22 cellular contexts compared by ENCODE assay signal in the genomic region with DNA sequence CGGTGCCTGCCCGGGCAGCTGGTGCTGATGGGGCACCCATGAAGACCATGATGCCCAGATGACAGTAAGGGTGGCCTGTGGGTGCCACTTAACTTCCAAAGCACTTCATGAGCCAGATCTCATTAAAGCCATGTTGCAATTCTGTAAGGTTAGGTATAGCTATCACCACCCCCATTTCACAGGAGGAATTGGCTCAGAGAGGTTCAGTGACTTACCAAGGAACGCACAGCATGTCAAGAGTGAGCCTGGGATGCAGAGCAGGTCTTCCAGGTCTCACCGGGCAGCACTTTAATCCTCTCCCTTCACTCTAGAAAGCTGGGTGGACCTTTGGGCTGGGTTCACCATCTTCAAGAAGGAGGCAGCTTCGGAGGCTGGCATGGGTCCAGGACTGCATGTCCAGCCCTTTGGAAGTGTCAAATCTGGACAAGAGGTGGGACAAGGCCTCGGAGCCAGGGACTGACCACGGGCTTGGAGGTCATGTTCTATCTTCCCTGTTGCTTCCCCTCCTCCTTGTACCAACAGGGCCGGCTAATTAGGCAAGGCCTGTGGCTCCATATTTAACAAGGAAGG.
"Had no signal": no experiment of that assay in that cellular context is flagged by ENCODE, and none has a peak within 500 bp of the region (broad histone marks: within the 10 kb centered on the region; RNA-seq: fewer than 3 reads in every experiment).

No MANE protein-coding gene starts in this region.

- H3K4me3 ChIP-seq: dorsolateral prefrontal cortex, gastrocnemius medialis, testis, tibial artery had no signal

- H3K27ac ChIP-seq: dorsolateral prefrontal cortex, epithelial cell of prostate, gastrocnemius medialis, parathyroid adenoma, testis, tibial artery had no signal

- H3K27me3 Mint-ChIP-seq: stimulated activated memory B cell treated with anti-CD40 and anti-IgM and Interleukin-4, amounts not matched to agents 10 μg/mL and 1 μg/mL and 100 μg/mL, for 72 hours had no signal

- H3K36me3 Mint-ChIP-seq: naive thymus-derived CD4-positive, alpha-beta T cell; stimulated activated memory B cell treated with anti-CD40 and anti-IgM and Interleukin-4, amounts not matched to agents 10 μg/mL and 1 μg/mL and 100 μg/mL, for 72 hours; type B pancreatic cell had no signal

- DNase-seq: effector CD4-positive, alpha-beta T cell; foreskin fibroblast; gastrocnemius medialis; kidney; midbrain; naive thymus-derived CD4-positive, alpha-beta T cell; stimulated activated CD4-positive, alpha-beta T cell treated with anti-CD3 and anti-CD28 coated beads, Interleukin-4, amount 100 ng/mL, for 4 hours; stimulated activated naive CD8-positive, alpha-beta T cell treated with anti-CD3 and anti-CD28 coated beads, Interleukin-15, Interleukin-2, amounts not matched to agents 100 U/mL and 50 U/mL, for 24 hours; substantia nigra; testis; tibial artery had no signal

- H3K27ac Mint-ChIP-seq: naive thymus-derived CD4-positive, alpha-beta T cell; nephron; progenitor cell of endocrine pancreas; stimulated activated memory B cell treated with anti-CD40 and anti-IgM and Interleukin-4, amounts not matched to agents 10 μg/mL and 1 μg/mL and 100 μg/mL, for 72 hours; type B pancreatic cell had no signal

- H3K36me3 ChIP-seq: gastrocnemius medialis, tibial artery had no signal

- H3K4me1 Mint-ChIP-seq: naive thymus-derived CD4-positive, alpha-beta T cell; stimulated activated memory B cell treated with anti-CD40 and anti-IgM and Interleukin-4, amounts not matched to agents 10 μg/mL and 1 μg/mL and 100 μg/mL, for 72 hours had no signal

- H3K79me2 ChIP-seq: parathyroid adenoma had no signal

- H3K9me3 ChIP-seq: gastrocnemius medialis, testis, tibial artery had no signal

- ATAC-seq: esophagus mucosa; gastrocnemius medialis; left lobe of liver; naive thymus-derived CD4-positive, alpha-beta T cell; sciatic nerve; stimulated activated memory B cell treated with anti-CD40 and anti-IgM and Interleukin-4, amounts not matched to agents 10 μg/mL and 1 μg/mL and 100 μg/mL, for 72 hours; stimulated activated naive CD8-positive, alpha-beta T cell treated with anti-CD3 and anti-CD28 coated beads, Interleukin-15, Interleukin-2, amounts not matched to agents 100 U/mL and 50 U/mL, for 24 hours had no signal

- H3K9ac ChIP-seq: parathyroid adenoma had no signal

- H3K4me1 ChIP-seq: gastrocnemius medialis, parathyroid adenoma, testis, tibial artery had no signal

- H3K27me3 ChIP-seq: dorsolateral prefrontal cortex, gastrocnemius medialis, testis, tibial artery had no signal

- FAIRE-seq: colon, kidney had no signal

- H2AFZ ChIP-seq: parathyroid adenoma had no signal

- H3K4me3 Mint-ChIP-seq: naive thymus-derived CD4-positive, alpha-beta T cell; nephron; stimulated activated memory B cell treated with anti-CD40 and anti-IgM and Interleukin-4, amounts not matched to agents 10 μg/mL and 1 μg/mL and 100 μg/mL, for 72 hours; type B pancreatic cell had no signal

- H3K9me3 Mint-ChIP-seq: nephron, type B pancreatic cell had no signal
